ENCODE assay signal across 2 cellular contexts in genomic region chr15:90889736-90890456, GRCh38.
TF ChIP-seq lines count a peak whose summit lies in the region.

No MANE protein-coding gene starts in this region.

TF ChIP-seq in GM23338, 12 proteins besides CTCF, POLR2A, EP300 and RAD21:
- TF ChIP-seq JUNB (IDR thresholded peaks at IDR 0.05; ENCODE audit: unreplicated experiment) (no peak), EZH2 (IDR thresholded peaks at IDR 0.05; ENCODE audit: low read depth, unreplicated experiment) (no peak), ZNF331 (CRISPR knock-in tag; IDR thresholded peaks at IDR 0.05; ENCODE audit: low read depth) (no peak), REST (IDR thresholded peaks at IDR 0.05; ENCODE audit: unreplicated experiment) (no peak), CREB1 (CRISPR knock-in tag; IDR thresholded peaks at IDR 0.05; ENCODE audit: low read depth) (no peak), STAT1 (IDR thresholded peaks at IDR 0.05; ENCODE audit: unreplicated experiment) (no peak), ZNF462 (CRISPR knock-in tag; IDR thresholded peaks at IDR 0.05) (no peak), NANOG (IDR thresholded peaks at IDR 0.05; ENCODE audit: borderline replicate concordance) (no peak), POLR2AphosphoS5 (IDR thresholded peaks at IDR 0.05; ENCODE audit: low read depth) (no peak), ZNF114 (CRISPR knock-in tag; IDR thresholded peaks at IDR 0.05) (no peak), EZH2phosphoT487 (IDR thresholded peaks at IDR 0.05; ENCODE audit: unreplicated experiment) (no peak), ETS1 (IDR thresholded peaks at IDR 0.05) (no peak)

TF ChIP-seq in H1, 55 proteins besides CTCF, POLR2A, EP300 and RAD21:
- TF ChIP-seq EZH2 (IDR thresholded peaks at IDR 0.05; ENCODE audit: low read depth, low read length, severe bottlenecking) (no peak), SUZ12 (IDR thresholded peaks at IDR 0.05; ENCODE audit: low read length) (no peak), SIN3A (conservative IDR thresholded peaks at IDR 0.05 in 1 of 2, IDR thresholded peaks at IDR 0.05 in 1 of 2; ENCODE audit: low read depth in 1 of 2, low read length in 2 of 2) (no peak), TAF1 (IDR thresholded peaks at IDR 0.05; ENCODE audit: low read depth, low read length) (no peak), KDM1A (IDR thresholded peaks at IDR 0.05; ENCODE audit: borderline replicate concordance, low read length) (no peak), TCF12 (IDR thresholded peaks at IDR 0.05; ENCODE audit: low read depth, low read length) (no peak), CBX8 (IDR thresholded peaks at IDR 0.05; ENCODE audit: borderline replicate concordance, low read depth, low read length) (no peak), KDM4A (IDR thresholded peaks at IDR 0.05; ENCODE audit: low read depth, low read length, severe bottlenecking) (no peak), RFX5 (IDR thresholded peaks at IDR 0.05; ENCODE audit: borderline replicate concordance, low read depth, low read length) (no peak), ATF2 (IDR thresholded peaks at IDR 0.05; ENCODE audit: low read length) (no peak), NANOG (IDR thresholded peaks at IDR 0.05; ENCODE audit: insufficient read depth, low read depth, low read length, poor library complexity, severe bottlenecking) (no peak), CHD2 (IDR thresholded peaks at IDR 0.05; ENCODE audit: low read length) (no peak), SP1 (IDR thresholded peaks at IDR 0.05; ENCODE audit: low read depth, low read length) (no peak), SIX5 (IDR thresholded peaks at IDR 0.05; ENCODE audit: low read depth, low read length) (no peak), RXRA (IDR thresholded peaks at IDR 0.05; ENCODE audit: insufficient read depth, low read depth, low read length) (no peak)
